Comparison of ENCODE assay signal across 1 cellular context in the genomic region with DNA sequence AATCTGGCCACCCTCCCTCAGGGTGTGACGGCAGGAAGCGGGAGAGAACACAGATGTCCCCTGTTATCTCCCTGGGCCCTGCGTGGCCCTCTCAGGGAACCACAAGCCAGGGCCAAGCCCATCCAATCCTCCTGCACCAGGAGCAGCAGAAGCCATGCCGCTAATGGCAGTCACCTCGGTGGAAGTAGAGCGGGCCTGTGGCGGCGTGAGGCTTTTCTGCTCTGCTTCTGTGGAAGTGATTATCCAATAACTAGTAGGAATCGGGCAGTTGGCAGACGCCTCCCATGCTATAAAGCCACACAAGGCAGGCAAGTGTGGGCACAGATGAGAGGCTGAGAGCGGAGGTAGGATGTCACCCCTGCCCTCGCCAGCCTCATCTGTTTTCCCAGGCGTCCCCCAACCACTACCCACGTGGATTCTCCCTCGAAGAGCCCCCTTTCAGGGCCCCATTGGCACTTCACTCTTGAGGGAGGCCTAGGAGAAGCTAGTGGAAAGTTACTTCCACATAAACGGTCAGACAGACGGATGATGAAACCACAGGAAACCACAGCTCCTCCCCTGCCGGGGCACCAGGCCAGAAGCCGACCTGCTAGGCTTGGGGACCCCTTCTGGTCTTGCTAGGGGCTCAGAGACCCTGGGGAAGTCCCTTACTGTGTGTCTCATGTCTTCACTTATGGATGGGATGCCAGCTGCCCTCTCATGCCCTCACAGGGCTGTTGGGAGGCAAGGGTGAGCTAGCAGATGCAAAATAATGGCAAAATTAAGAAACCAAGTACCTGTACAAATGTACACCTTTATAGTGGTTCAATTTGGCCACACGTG.
TF ChIP-seq lines count a peak whose summit lies in the region.

No MANE protein-coding gene starts in this region.

TF ChIP-seq in endothelial cell of umbilical vein, 7 proteins besides CTCF, POLR2A, EP300 and RAD21:
- TF ChIP-seq MYC (IDR thresholded peaks at IDR 0.05; ENCODE audit: low read depth, low read length) (no peak), JUN (IDR thresholded peaks at IDR 0.05; ENCODE audit: borderline replicate concordance, insufficient read depth, insufficient read length, low read depth) (no peak), FOS (IDR thresholded peaks at IDR 0.05; ENCODE audit: borderline replicate concordance, insufficient read depth, low read length) (no peak), EZH2 (IDR thresholded peaks at IDR 0.05; ENCODE audit: borderline replicate concordance, low read depth, low read length, severe bottlenecking) (no peak), GATA2 (IDR thresholded peaks at IDR 0.05; ENCODE audit: insufficient read depth, insufficient read length, low read depth, low read length) (no peak)
